ENCODE assay signal across 24 cellular contexts in the genomic region with DNA sequence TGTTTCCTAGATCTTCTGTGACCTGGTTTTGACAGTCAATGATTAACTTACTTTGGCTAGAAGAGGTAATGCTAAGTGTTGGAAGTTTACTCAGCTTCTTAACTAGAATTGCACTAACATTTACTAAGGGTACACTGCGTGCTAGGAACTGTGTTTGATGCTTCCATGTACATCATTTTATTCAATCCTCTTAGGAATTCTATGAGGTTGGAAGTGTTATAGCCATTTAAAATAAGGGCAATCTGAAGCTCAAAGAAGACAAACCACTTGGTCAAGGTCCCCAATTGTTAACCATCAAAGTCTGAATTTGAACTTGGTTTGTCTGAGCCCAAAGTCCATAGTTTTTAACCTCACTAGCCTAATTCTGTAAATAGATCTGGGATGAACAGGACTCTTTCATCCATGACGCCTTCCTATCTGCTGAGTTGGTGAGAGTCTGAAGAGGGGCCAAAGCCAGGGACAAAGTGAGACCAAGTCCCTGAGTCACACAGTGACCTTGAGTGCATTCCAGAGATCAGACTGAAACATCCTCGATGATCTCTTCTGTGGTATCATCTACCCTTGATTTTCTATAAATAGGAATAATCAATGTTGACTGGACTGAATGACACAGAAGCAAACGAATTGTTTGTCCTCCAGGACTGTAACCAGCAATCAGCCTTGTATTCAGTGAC. TPM values are rescaled to one million over a fixed set of nuclear protein-coding genes. Genes with fewer than 3 reads are reported as not detected.
DNase-seq lines count a peak whose midpoint lies in the region; ATAC-seq, FAIRE-seq and TF ChIP-seq lines count a peak whose summit lies in the region.
"Had no signal": no experiment of that assay in that cellular context is flagged by ENCODE, and none has a peak within 500 bp of the region (broad histone marks: within the 10 kb centered on the region; RNA-seq: fewer than 3 reads in every experiment).

No MANE protein-coding gene starts in this region.

- H3K4me3 ChIP-seq in GM12878, result no peak overlapping the region
- no peak overlapping the region for H3K4me3 ChIP-seq in liver (ENCODE audit: low read depth in 1 of 3, low read length in 3 of 3)
- H3K4me3 ChIP-seq: cardiac muscle cell, gastroesophageal sphincter, prostate gland, SK-N-MC had no signal

- TF ChIP-seq POLR2A in GM12878 (IDR thresholded peaks at IDR 0.05; ENCODE audit: low read depth, low read length), result no peak

- TF ChIP-seq RAD21 in GM12878 (IDR thresholded peaks at IDR 0.05; ENCODE audit: insufficient read depth, low read depth, low read length), result no peak
- TF ChIP-seq RAD21 in liver (IDR thresholded peaks at IDR 0.05), result peak in 1 of 2 donors; percentile 19

- DNase-seq in left ventricle myocardium superior, result no peak
- DNase-seq in Right ventricle myocardium superior, result no peak
- DNase-seq in GM12878 (ENCODE audit: low read depth, low spot score), result no peak
- DNase-seq in DMS 273 (lab: John Stamatoyannopoulos, UW; ENCODE audit: unreplicated experiment), result no peak
- no peak for DNase-seq in NCI-H1930 (lab: John Stamatoyannopoulos, UW)
- no peak for DNase-seq in NCI-H1048 (lab: John Stamatoyannopoulos, UW)
- DNase-seq: 8988T; activated CD4-positive, alpha-beta T cell treated with anti-CD3 and anti-CD28 coated beads for 1 hour; activated CD8-positive, alpha-beta memory T cell treated with anti-CD3 and anti-CD28 coated beads, Interleukin-2, amount 10 ng/mL, durations not matched to agents 7 days and 5 days; C1 segment of cervical spinal cord; DMS79; H9; Karpas-422; naive B cell; NCI-H2227 treated with DMSO at 0.1 percent for 48 hours; T1000 had no signal

- H3K27me3 ChIP-seq in GM12878 (replicated peaks in 1 of 2; ENCODE audit: control insufficient read depth in 2 of 2, insufficient read depth in 2 of 2, low read length in 1 of 2) (no peaks in the 10 kb centered on the region), liver (ENCODE audit: control insufficient read depth in 4 of 4, insufficient read depth in 4 of 4, low read length in 3 of 4) (no peaks in the 10 kb centered on the region)
- H3K27me3 ChIP-seq: cardiac muscle cell, gastroesophageal sphincter had no signal

- RAD21 ChIA-PET in GM12878 (lab: Charles Lee; ENCODE audit: unreplicated experiment), result interaction anchor here (0.7 to 1.3 kb wide), 3 partner anchors 12 to 17 kb away, joined by 3 read pairs; no protein-coding TSS in a partner anchor

- WGBS in GM12878 (ENCODE audit: insufficient coverage, insufficient replicate concordance, low lambda C conversion rate, missing lambda C conversion rate), result 31% methylated on average over 4 of the region's 4 CpGs
- WGBS in liver, result 31% methylated on average over 4 of the region's 4 CpGs

- H3K4me1 ChIP-seq in GM12878 (ENCODE audit: control insufficient read depth, insufficient read depth, low read length), result no peaks in the 10 kb centered on the region
- peaks cover 12 to 39% (median 35%) of the 10 kb centered on the region in 4 donors for H3K4me1 ChIP-seq in liver (ENCODE audit: control insufficient read depth in 4 of 4, insufficient read depth in 4 of 4, low read length in 3 of 4)
- H3K4me1 ChIP-seq: prostate gland had no signal

- POLR2A ChIA-PET in GM12878 (lab: Charles Lee), result interaction anchor here (1.0 kb wide), 1 partner anchor 10 kb away, joined by 6 read pairs; no protein-coding TSS in a partner anchor

- H2AFZ ChIP-seq in GM12878 (ENCODE audit: control insufficient read depth, low read depth, low read length), result no peak overlapping the region

- H3K36me3 ChIP-seq in GM12878 (ENCODE audit: control insufficient read depth in 2 of 2, insufficient read depth in 2 of 2, low read length in 1 of 2) (no peaks in the 10 kb centered on the region), liver (ENCODE audit: control insufficient read depth in 4 of 4, insufficient read depth in 3 of 4, low read depth in 1 of 4, low read length in 3 of 4) (no peaks in the 10 kb centered on the region)
- H3K36me3 ChIP-seq: cardiac muscle cell, gastroesophageal sphincter, prostate gland had no signal

- H3K27ac ChIP-seq in GM12878 (ENCODE audit: control insufficient read depth, insufficient read depth) (no peak overlapping the region), liver (ENCODE audit: low read depth in 1 of 2, low read length in 2 of 2) (peak overlapping the region; percentile 52 to 72)
- H3K27ac ChIP-seq: cardiac muscle cell, prostate gland, SK-N-MC had no signal

- H3K9ac ChIP-seq in GM12878 (ENCODE audit: control insufficient read depth, insufficient read depth, low read length), result no peak overlapping the region
- H3K9ac ChIP-seq in liver (ENCODE audit: low read depth in 1 of 2, low read length in 2 of 2), result no peak overlapping the region

- no peak for FAIRE-seq in GM12878 (lab: Jason Lieb, UNC)

- BruUV-seq in GM12878 (replicated peaks; lab: Mats Ljungman, UMichigan), result no TSS peak

- SMC1A ChIA-PET in GM12878 (lab: Charles Lee; ENCODE audit: uncharacterized antibody, unreplicated experiment), result interaction anchor here (0.7 to 2.2 kb wide), 11 partner anchors 14 to 93 kb away, joined by 3 to 8 read pairs (median 4); no protein-coding TSS in a partner anchor

- CTCF ChIA-PET in GM12878 (lab: Yijun Ruan, JAX), result interaction anchor here (1.3 kb wide), 2 partner anchors 10 to 98 kb away, joined by 3 to 4 read pairs; no protein-coding TSS in a partner anchor

- H4K20me1 ChIP-seq in GM12878 (ENCODE audit: control insufficient read depth, insufficient read depth), result no peaks in the 10 kb centered on the region

- no peaks in the 10 kb centered on the region for H3K79me2 ChIP-seq in GM12878 (ENCODE audit: control insufficient read depth, insufficient read depth, low read length)

- H3K4me2 ChIP-seq in GM12878 (ENCODE audit: control insufficient read depth, insufficient read depth), result no peak overlapping the region

- peak; percentile 40 for ATAC-seq in left ventricle myocardium superior
- ATAC-seq in Right ventricle myocardium superior (ENCODE audit: poor library complexity), result no peak
- ATAC-seq in GM12878, result peak; percentile 66
- no peak for ATAC-seq in HG03460 (IDR thresholded peaks at IDR 0.05; ENCODE audit: unreplicated experiment)
- ATAC-seq: activated CD8-positive, alpha-beta memory T cell treated with anti-CD3 and anti-CD28 coated beads, Interleukin-2, amount 10 ng/mL, durations not matched to agents 7 days and 5 days; esophagus mucosa; gastroesophageal sphincter; Panc1 had no signal

- TF ChIP-seq EP300 in GM12878 (IDR thresholded peaks at IDR 0.05; ENCODE audit: borderline replicate concordance in 1 of 2, control insufficient read depth in 1 of 2, low read depth in 2 of 2, low read length in 2 of 2), result no peak

- no peak for TF ChIP-seq CTCF in GM12878 (IDR thresholded peaks at IDR 0.05 in 2 of 3, conservative IDR thresholded peaks at IDR 0.05 in 1 of 3; ENCODE audit: control insufficient read depth in 2 of 3, extremely low read depth in 1 of 3, insufficient read depth in 1 of 3, low read depth in 3 of 3, low read length in 3 of 3)
- no peak for TF ChIP-seq CTCF in liver (IDR thresholded peaks at IDR 0.05; ENCODE audit: low read depth, low read length, missing input control)

- in situ Hi-C loops in GM12878 (cut with MboI), result no loop called here

- no peaks in the 10 kb centered on the region for H3K9me3 ChIP-seq in GM12878 (replicated peaks; ENCODE audit: control insufficient read depth, insufficient read depth, low read length)
- H3K9me3 ChIP-seq in liver (ENCODE audit: control insufficient read depth in 4 of 4, low read length in 3 of 4), result no peaks in the 10 kb centered on the region
- H3K9me3 ChIP-seq: gastroesophageal sphincter, prostate gland had no signal

- intact Hi-C loops in left ventricle myocardium superior (cut with micrococcal nuclease), result no loop called here
- intact Hi-C loops in Right ventricle myocardium superior (cut with DNase I), result loop anchor here (10.0 kb wide), 1 partner anchor 80 kb away; no protein-coding TSS in a partner anchor
- intact Hi-C loops in GM12878 (cut with micrococcal nuclease; ENCODE audit: unreplicated experiment), result no loop called here

TF ChIP-seq in GM12878, 131 proteins besides CTCF, POLR2A, EP300 and RAD21:
- TF ChIP-seq EZH2 (IDR thresholded peaks at IDR 0.05; ENCODE audit: borderline replicate concordance, control insufficient read depth, low read depth, low read length) (no peak), ATF7 (IDR thresholded peaks at IDR 0.05; ENCODE audit: low read depth) (0 out of 2 replicates have a peak, but pooled peaks have one; percentile 20)

TF ChIP-seq in liver, 16 proteins besides CTCF, POLR2A, EP300 and RAD21 (continues in another document):
- TF ChIP-seq SP1 (IDR thresholded peaks at IDR 0.05) (peak; percentile 90), EGR1 (IDR thresholded peaks at IDR 0.05; ENCODE audit: low read depth in 2 of 2) (peak in 1 of 2 donors; percentile 21)

RNA-seq across cellular contexts. Expression of a gene that starts 29.2 kb away (rescaled TPM):
- total RNA-seq in left ventricle myocardium superior (8.6 TPM), Right ventricle myocardium superior (7.2 TPM), GM12878 (2014; rRNA removed) (20.1 and 20.4 TPM in 2 replicates), GM12878 (2014; rRNA removed; fragmentation: Illumina TruSeq; extraction: Trizol) (10.2 and 11.8 TPM in 2 replicates), GM12878 (2021) (16.1 and 16.8 TPM in 2 replicates), liver (10 to 100 TPM; 16.6 to 30.0 TPM)
- 35.6 and 39.6 TPM in 2 replicates for total RNA-seq in GM12878 (2013; cell fraction: nucleolus; rRNA removed)
- 2.0 TPM for polyA plus RNA-seq in GM12878 (2011; ENCODE audit: low read depth)
- polyA plus RNA-seq in GM12878 (2011; rRNA removed) (9.3 and 15.3 TPM in 2 replicates), GM12878 (2014; fragmentation: Illumina TruSeq; extraction: Trizol) (10.5 and 12.9 TPM in 2 replicates), GM12878 (2014; fragmentation: Nextera tagmentation; extraction: Ambion mirVana) (1 to 10 TPM; 3.1 to 4.0 TPM), GM12878 (2014; rRNA removed) (9.6 and 9.7 TPM in 2 replicates), GM12878 (2016; fragmentation: Nextera tagmentation; extraction: Ambion mirVana) (1 to 10 TPM; 1.2 to 1.6 TPM), liver (1 to 10 TPM; 6.9 to 8.8 TPM)
- 3.2 and 3.8 TPM in 2 replicates for polyA plus RNA-seq in GM12878 (2011; cell fraction: cytosol; rRNA removed)
- 4.7 and 4.9 TPM in 2 replicates for polyA plus RNA-seq in GM12878 (2011; cell fraction: nucleus; rRNA removed)
- polyA plus RNA-seq in GM12878 (2012), result 5.0 and 5.9 TPM in 2 replicates
- polyA minus RNA-seq in GM12878 (2011; rRNA and poly(A)+ RNA removed), result 5.7 and 8.9 TPM in 2 replicates
- 4.8 and 4.9 TPM in 2 replicates for polyA minus RNA-seq in GM12878 (2011; cell fraction: cytosol; rRNA and poly(A)+ RNA removed)
- polyA minus RNA-seq in GM12878 (2011; cell fraction: nucleus; rRNA and poly(A)+ RNA removed), result 19.3 and 41.0 TPM in 2 replicates

Comparison
In these comparisons a context has a peak if more than half of its experiments do, and no peak if none do; other contexts are left out.
1. ATAC-seq: peak in left ventricle myocardium superior (single experiment) and GM12878 (single experiment); none in Right ventricle myocardium superior (single experiment) and HG03460 (single experiment).